Comparison of ENCODE assay signal across 9 cellular contexts in genomic region chr5:32612134-32612888, GRCh38. TPM values are rescaled to one million over a fixed set of nuclear protein-coding genes. Genes with fewer than 3 reads are reported as not detected.
DNase-seq lines count a peak whose midpoint lies in the region; ATAC-seq and TF ChIP-seq lines count a peak whose summit lies in the region.
"Had no signal": no experiment of that assay in that cellular context is flagged by ENCODE, and none has a peak within 500 bp of the region (broad histone marks: within the 10 kb centered on the region; RNA-seq: fewer than 3 reads in every experiment).

No MANE protein-coding gene starts in this region.

- in situ Hi-C loops in Caki2 (cut with HindIII; ENCODE audit: low pct_unique_long_range_greater_than_20kb, low sequenced_read_pairs) = no loop called here

- peaks cover 13% of the 10 kb centered on the region for H3K4me1 ChIP-seq in lower lobe of right lung

- H3K27ac ChIP-seq in SK-N-MC = peak overlapping the region; percentile 42; the same call in 1 of the 2 replicates
- H3K27ac ChIP-seq in lower lobe of right lung = no peak overlapping the region
- peak overlapping the region in 1 of 2 donors; percentile 42 for H3K27ac ChIP-seq in coronary artery
- H3K27ac ChIP-seq: esophagus muscularis mucosa had no signal

- ATAC-seq in lower lobe of right lung (peak; percentile 53), GM19035 (IDR thresholded peaks at IDR 0.05; ENCODE audit: unreplicated experiment) (no peak)

- intact Hi-C loops in lower lobe of right lung (cut with DNase I) = no loop called here

- peak; percentile 8 for DNase-seq in Caki2 (ENCODE audit: low read depth)
- peak; percentile 63 for DNase-seq in NCI-H1092 treated with DMSO at 0.1 percent for 48 hours (lab: John Stamatoyannopoulos, UW)
- no peak for DNase-seq in SK-N-MC (ENCODE audit: low read depth, low spot score)
- DNase-seq in lower lobe of right lung = no peak
- no peak for DNase-seq in coronary artery (ENCODE audit: low spot score)
- DNase-seq in activated CD8-positive, alpha-beta memory T cell treated with anti-CD3 and anti-CD28 coated beads for 24 hours = no peak
- DNase-seq in NK-92 treated with Interleukin-12 subunit alpha and Interleukin-12 subunit beta, amount 100 ng/mL, for 24 hours (lab: John Stamatoyannopoulos, UW) = no peak

- TF ChIP-seq CTCF in lower lobe of right lung (IDR thresholded peaks at IDR 0.05) (no peak), coronary artery (IDR thresholded peaks at IDR 0.05) (no peak)

- no peak overlapping the region for H3K9ac ChIP-seq in SK-N-MC (ENCODE audit: insufficient read length)

- peak overlapping the region; percentile 59 for H3K4me3 ChIP-seq in SK-N-MC
- H3K4me3 ChIP-seq in lower lobe of right lung = no peak overlapping the region
- H3K4me3 ChIP-seq in coronary artery = no peak overlapping the region
- H3K4me3 ChIP-seq: esophagus muscularis mucosa had no signal

- H3K9me3 ChIP-seq in SK-N-MC (ENCODE audit: low read depth, low read length) (no peaks in the 10 kb centered on the region), lower lobe of right lung (no peaks in the 10 kb centered on the region)
- H3K9me3 ChIP-seq: esophagus muscularis mucosa had no signal

- H3K36me3 ChIP-seq in SK-N-MC (ENCODE audit: insufficient read depth, low read length) (no peaks in the 10 kb centered on the region; the same call in 1 of the 2 replicates), lower lobe of right lung (no peaks in the 10 kb centered on the region)

- no peaks in the 10 kb centered on the region for H3K27me3 ChIP-seq in lower lobe of right lung (ENCODE audit: low read depth)
- H3K27me3 ChIP-seq: esophagus muscularis mucosa had no signal

RNA-seq across cellular contexts. Expression of gene SUB1, which starts 27.0 kb away (rescaled TPM):
- 326 and 415 TPM in 2 replicates for total RNA-seq in Caki2 (2014; rRNA removed; shearing (Covaris generic); ENCODE audit: low replicate concordance)
- total RNA-seq in lower lobe of right lung = 119 TPM

Comparison
In these comparisons a context has a peak if more than half of its experiments do, and no peak if none do; other contexts are left out.
1. DNase-seq: peak in Caki2 (single experiment) and NCI-H1092 treated with DMSO at 0.1 percent for 48 hours (single experiment); none in SK-N-MC (single experiment), lower lobe of right lung (single experiment), coronary artery (single experiment), activated CD8-positive, alpha-beta memory T cell treated with anti-CD3 and anti-CD28 coated beads for 24 hours (single experiment) and NK-92 treated with Interleukin-12 subunit alpha and Interleukin-12 subunit beta, amount 100 ng/mL, for 24 hours (single experiment).